In genomic region chr16:582614-583331, GRCh38 we compare ENCODE assay signal across 2 cellular contexts.
A peak's percentile ranks its signal among the peaks of the same experiment; 100 is the strongest.
TF ChIP-seq lines count a peak whose summit lies in the region.

No MANE protein-coding gene starts in this region.

TF ChIP-seq in HEK293, 187 proteins besides CTCF, POLR2A, EP300 and RAD21:
- TF ChIP-seq ZNF112 (tag by site-specific recombination; IDR thresholded peaks at IDR 0.05) (no peak), HIC1 (tag by site-specific recombination; IDR thresholded peaks at IDR 0.05) (peak; percentile 71), ZNF692 (tag by site-specific recombination; IDR thresholded peaks at IDR 0.05) (0 out of 2 replicates have a peak, but pooled peaks have one; percentile 6), ZNF629 (tag by site-specific recombination; IDR thresholded peaks at IDR 0.05) (no peak), ZBTB26 (tag by site-specific recombination; optimal IDR thresholded peaks at IDR 0.05) (no peak), ZNF529 (tag by site-specific recombination; IDR thresholded peaks at IDR 0.05; ENCODE audit: insufficient replicate concordance) (no peak), ZNF341 (tag by site-specific recombination; IDR thresholded peaks at IDR 0.05; ENCODE audit: low read depth) (peak; percentile 68)

TF ChIP-seq in HepG2, 621 proteins besides CTCF, POLR2A, EP300 and RAD21:
- no peak for TF ChIP-seq HIC2 (CRISPR knock-in tag; IDR thresholded peaks at IDR 0.05; ENCODE audit: low read depth)
- TF ChIP-seq ZMAT5 (CRISPR knock-in tag; IDR thresholded peaks at IDR 0.05; ENCODE audit: borderline replicate concordance, low read depth) = no peak
- TF ChIP-seq ZFYVE20 (CRISPR knock-in tag; IDR thresholded peaks at IDR 0.05; ENCODE audit: borderline replicate concordance, low read depth) = no peak
- TF ChIP-seq POLR2G (IDR thresholded peaks at IDR 0.05; ENCODE audit: low read depth, low read length) = 0 out of 2 replicates have a peak, but pooled peaks have one; percentile 31
- no peak for TF ChIP-seq NR2F6 (IDR thresholded peaks at IDR 0.05)
- no peak for TF ChIP-seq NR2F6 (CRISPR knock-in tag; IDR thresholded peaks at IDR 0.05)
- TF ChIP-seq ZNF333 (CRISPR knock-in tag; IDR thresholded peaks at IDR 0.05; ENCODE audit: borderline replicate concordance) = no peak
- TF ChIP-seq NAIF1 (CRISPR knock-in tag; IDR thresholded peaks at IDR 0.05; ENCODE audit: borderline replicate concordance) = no peak
- TF ChIP-seq RBFOX2 (IDR thresholded peaks at IDR 0.05; ENCODE audit: low read depth, low read length) = 0 out of 2 replicates have a peak, but pooled peaks have one; percentile 16
- peak; percentile 80 for TF ChIP-seq HNRNPL (IDR thresholded peaks at IDR 0.05; ENCODE audit: low read depth, low read length)
- TF ChIP-seq HDAC2 (CRISPR knock-in tag; IDR thresholded peaks at IDR 0.05) = no peak
- no peak for TF ChIP-seq AFF4 (CRISPR knock-in tag; IDR thresholded peaks at IDR 0.05)
